1 cellular context compared by ENCODE assay signal in genomic region chr18:62080172-62080571, GRCh38.
TF ChIP-seq lines count a peak whose summit lies in the region.

No MANE protein-coding gene starts in this region.

TF ChIP-seq in GM12878, 131 proteins besides CTCF, POLR2A, EP300 and RAD21 (continued from another document):
- TF ChIP-seq BCLAF1 (IDR thresholded peaks at IDR 0.05) (no peak), ESRRA (IDR thresholded peaks at IDR 0.05; ENCODE audit: low read length) (peak; percentile 40; the same call in 1 of the 2 replicates), BMI1 (IDR thresholded peaks at IDR 0.05; ENCODE audit: borderline replicate concordance) (no peak), MTA2 (IDR thresholded peaks at IDR 0.05; ENCODE audit: low read depth) (peak; percentile 54; the same call in 1 of the 2 replicates), NR2F1 (conservative IDR thresholded peaks at IDR 0.05) (peak; percentile 81), TCF12 (IDR thresholded peaks at IDR 0.05; ENCODE audit: low read depth, low read length) (no peak), TCF3 (IDR thresholded peaks at IDR 0.05; ENCODE audit: borderline replicate concordance, insufficient read depth, low read depth, low read length) (no peak), DPF2 (IDR thresholded peaks at IDR 0.05) (0 out of 2 replicates have a peak, but pooled peaks have one; percentile 44), IKZF2 (IDR thresholded peaks at IDR 0.05) (peak in 1 of 2 experiments; percentile 48; a peak in 2 of 4 replicates)
- TF ChIP-seq, protein P1, sequence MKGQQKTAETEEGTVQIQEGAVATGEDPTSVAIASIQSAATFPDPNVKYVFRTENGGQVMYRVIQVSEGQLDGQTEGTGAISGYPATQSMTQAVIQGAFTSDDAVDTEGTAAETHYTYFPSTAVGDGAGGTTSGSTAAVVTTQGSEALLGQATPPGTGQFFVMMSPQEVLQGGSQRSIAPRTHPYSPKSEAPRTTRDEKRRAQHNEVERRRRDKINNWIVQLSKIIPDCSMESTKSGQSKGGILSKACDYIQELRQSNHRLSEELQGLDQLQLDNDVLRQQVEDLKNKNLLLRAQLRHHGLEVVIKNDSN (IDR thresholded peaks at IDR 0.05; ENCODE audit: borderline replicate concordance, extremely low read length, insufficient read depth, low read depth, low read length): no peak
- TF ChIP-seq, protein P2, sequence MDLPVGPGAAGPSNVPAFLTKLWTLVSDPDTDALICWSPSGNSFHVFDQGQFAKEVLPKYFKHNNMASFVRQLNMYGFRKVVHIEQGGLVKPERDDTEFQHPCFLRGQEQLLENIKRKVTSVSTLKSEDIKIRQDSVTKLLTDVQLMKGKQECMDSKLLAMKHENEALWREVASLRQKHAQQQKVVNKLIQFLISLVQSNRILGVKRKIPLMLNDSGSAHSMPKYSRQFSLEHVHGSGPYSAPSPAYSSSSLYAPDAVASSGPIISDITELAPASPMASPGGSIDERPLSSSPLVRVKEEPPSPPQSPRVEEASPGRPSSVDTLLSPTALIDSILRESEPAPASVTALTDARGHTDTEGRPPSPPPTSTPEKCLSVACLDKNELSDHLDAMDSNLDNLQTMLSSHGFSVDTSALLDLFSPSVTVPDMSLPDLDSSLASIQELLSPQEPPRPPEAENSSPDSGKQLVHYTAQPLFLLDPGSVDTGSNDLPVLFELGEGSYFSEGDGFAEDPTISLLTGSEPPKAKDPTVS (IDR thresholded peaks at IDR 0.05; ENCODE audit: low read depth, low read length): no peak
